ENCODE assay signal across 11 cellular contexts in the genomic region with DNA sequence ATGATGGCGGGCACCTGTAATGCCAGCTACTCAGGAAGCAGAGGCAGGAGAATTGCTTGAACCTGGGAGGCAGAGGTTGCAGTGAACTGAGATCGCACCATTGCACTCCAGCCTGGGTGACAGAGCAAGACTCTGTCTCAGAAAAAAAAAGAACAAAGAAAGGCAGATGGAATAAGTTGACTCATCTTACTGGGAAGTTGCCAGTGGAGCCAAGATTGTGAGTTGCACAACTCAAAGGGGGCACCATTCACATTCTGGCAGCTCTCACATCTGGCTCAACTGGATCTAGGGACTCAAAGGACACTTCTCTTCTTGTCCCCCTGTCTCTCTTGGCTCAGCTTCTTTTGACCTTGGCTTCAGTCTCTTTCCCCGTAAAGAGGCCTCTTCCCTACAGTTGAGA. TPM values are rescaled to one million over a fixed set of nuclear protein-coding genes. Genes with fewer than 3 reads are reported as not detected.
DNase-seq lines count a peak whose midpoint lies in the region; ATAC-seq, FAIRE-seq and TF ChIP-seq lines count a peak whose summit lies in the region.
"Had no signal": no experiment of that assay in that cellular context is flagged by ENCODE, and none has a peak within 500 bp of the region (broad histone marks: within the 10 kb centered on the region; RNA-seq: fewer than 3 reads in every experiment).

No MANE protein-coding gene starts in this region.

- DNase-seq in left ventricle myocardium superior (no peak), Right ventricle myocardium superior (no peak), T1000 (lab: John Stamatoyannopoulos, UW) (peak; percentile 47), fibroblast of the aortic adventitia (ENCODE audit: low read depth) (peak; percentile 89), kidney (no peak)
- no peak for DNase-seq in activated CD4-positive, CD25-positive, alpha-beta regulatory T cell (lab: John Stamatoyannopoulos, UW)
- DNase-seq: cerebellar nuclear complex, NCI-H187 treated with DMSO at 0.1 percent for 48 hours had no signal

- intact Hi-C loops in left ventricle myocardium superior (cut with micrococcal nuclease): no loop called here
- intact Hi-C loops in Right ventricle myocardium superior (cut with DNase I): no loop called here
- intact Hi-C loops in kidney (cut with DNase I): no loop called here

- no peaks in the 10 kb centered on the region for H3K36me3 ChIP-seq in kidney (ENCODE audit: control insufficient read depth in 1 of 2, insufficient read depth in 2 of 2, low read length in 2 of 2)

- no peak for TF ChIP-seq POLR2A in GM18505 (IDR thresholded peaks at IDR 0.05; ENCODE audit: borderline replicate concordance, extremely low read depth, insufficient read depth, insufficient read length)

- H3K4me1 ChIP-seq in kidney (ENCODE audit: control insufficient read depth in 1 of 2, insufficient read depth in 1 of 2, low read depth in 1 of 2, low read length in 2 of 2): no peaks in the 10 kb centered on the region

- FAIRE-seq in kidney (lab: Jason Lieb, UNC): no peak

- no peak overlapping the region for H3K4me3 ChIP-seq in fibroblast of the aortic adventitia (ENCODE audit: low read depth, low read length)
- no peak overlapping the region for H3K4me3 ChIP-seq in kidney (ENCODE audit: low read length in 2 of 2)

- no peak overlapping the region for H3K27ac ChIP-seq in kidney (ENCODE audit: low read depth in 2 of 2, low read length in 2 of 2)
- H3K27ac ChIP-seq: VCaP had no signal

- no peak overlapping the region for H3K9ac ChIP-seq in kidney (ENCODE audit: low read length in 2 of 2)

- no peaks in the 10 kb centered on the region for H3K9me3 ChIP-seq in kidney (ENCODE audit: control insufficient read depth in 1 of 2, low read length in 2 of 2)

- peak; percentile 13 for ATAC-seq in left ventricle myocardium superior
- ATAC-seq in Right ventricle myocardium superior (ENCODE audit: poor library complexity): no peak
- no peak for ATAC-seq in GM18505 (IDR thresholded peaks at IDR 0.05; ENCODE audit: unreplicated experiment)
- no peak for ATAC-seq in HG03571 (IDR thresholded peaks at IDR 0.05; ENCODE audit: unreplicated experiment)

- TF ChIP-seq CTCF in fibroblast of the aortic adventitia (IDR thresholded peaks at IDR 0.05; ENCODE audit: insufficient read depth, low read length) (no peak), kidney (IDR thresholded peaks at IDR 0.05; ENCODE audit: borderline replicate concordance, extremely low read depth, insufficient read depth) (no peak)

RNA-seq across cellular contexts. Expression of gene ETV4, which starts 53.7 kb away (rescaled TPM):
- total RNA-seq in left ventricle myocardium superior (0.37 TPM), Right ventricle myocardium superior (0.24 TPM), fibroblast of the aortic adventitia (ENCODE audit: low replicate concordance) (0.41 and 6.1 TPM in 2 replicates), kidney (6.8 TPM)
- polyA plus RNA-seq in kidney (ENCODE audit: insufficient read depth, low read depth, low replicate concordance): 2.5 TPM

Comparison
In these comparisons a context has a peak if more than half of its experiments do, and no peak if none do; other contexts are left out.
1. DNase-seq: peak in T1000 (single experiment) and fibroblast of the aortic adventitia (single experiment); none in left ventricle myocardium superior (single experiment), Right ventricle myocardium superior (single experiment), activated CD4-positive, CD25-positive, alpha-beta regulatory T cell (0 of 4) and kidney (single experiment).